In genomic region chr6:108789475-108789874, GRCh38 we compare ENCODE assay signal across 22 cellular contexts.
"Had no signal": no experiment of that assay in that cellular context is flagged by ENCODE, and none has a peak within 500 bp of the region (broad histone marks: within the 10 kb centered on the region; RNA-seq: fewer than 3 reads in every experiment).

No MANE protein-coding gene starts in this region.

- H2AFZ ChIP-seq: hepatocyte had no signal

- H3K36me3 ChIP-seq: esophagus muscularis mucosa, gastroesophageal sphincter, left lung, lower lobe of right lung had no signal

- H3K4me2 ChIP-seq: hepatocyte had no signal

- H3K4me3 ChIP-seq: coronary artery, dorsolateral prefrontal cortex, esophagus muscularis mucosa, gastroesophageal sphincter, heart left ventricle, hepatocyte, left lung, lower lobe of right lung, mucosa of descending colon had no signal

- H3K79me2 ChIP-seq: hepatocyte had no signal

- H3K9me3 ChIP-seq: gastroesophageal sphincter, left lung, lower lobe of right lung, mucosa of descending colon had no signal

- H3K27me3 ChIP-seq: dorsolateral prefrontal cortex, esophagus muscularis mucosa, foreskin keratinocyte, gastroesophageal sphincter, heart left ventricle, hepatocyte, left lung had no signal

- ATAC-seq: foreskin keratinocyte; gastroesophageal sphincter; heart left ventricle; left cardiac atrium; left lung; left ventricle myocardium superior; lower lobe of right lung; mucosa of descending colon; naive thymus-derived CD8-positive, alpha-beta T cell had no signal

- H3K4me1 ChIP-seq: esophagus muscularis mucosa, foreskin keratinocyte, gastroesophageal sphincter, heart left ventricle, left lung, lower lobe of right lung had no signal

- H3K27ac ChIP-seq: coronary artery, dorsolateral prefrontal cortex, esophagus muscularis mucosa, foreskin keratinocyte, gastroesophageal sphincter, heart left ventricle, hepatocyte, left lung, lower lobe of right lung had no signal

- DNase-seq: dermis blood vessel endothelial cell; dorsolateral prefrontal cortex; effector CD4-positive, alpha-beta T cell; effector memory CD4-positive, alpha-beta T cell; foreskin keratinocyte; heart left ventricle; hypothalamus; left cardiac atrium; left lung; left ventricle myocardium superior; lower lobe of right lung; mesenchymal stem cell; mucosa of descending colon; naive B cell; naive thymus-derived CD8-positive, alpha-beta T cell had no signal

- FAIRE-seq: endothelial cell of umbilical vein, islet of Langerhans, keratinocyte had no signal
